8 cellular contexts compared by ENCODE assay signal in the genomic region with DNA sequence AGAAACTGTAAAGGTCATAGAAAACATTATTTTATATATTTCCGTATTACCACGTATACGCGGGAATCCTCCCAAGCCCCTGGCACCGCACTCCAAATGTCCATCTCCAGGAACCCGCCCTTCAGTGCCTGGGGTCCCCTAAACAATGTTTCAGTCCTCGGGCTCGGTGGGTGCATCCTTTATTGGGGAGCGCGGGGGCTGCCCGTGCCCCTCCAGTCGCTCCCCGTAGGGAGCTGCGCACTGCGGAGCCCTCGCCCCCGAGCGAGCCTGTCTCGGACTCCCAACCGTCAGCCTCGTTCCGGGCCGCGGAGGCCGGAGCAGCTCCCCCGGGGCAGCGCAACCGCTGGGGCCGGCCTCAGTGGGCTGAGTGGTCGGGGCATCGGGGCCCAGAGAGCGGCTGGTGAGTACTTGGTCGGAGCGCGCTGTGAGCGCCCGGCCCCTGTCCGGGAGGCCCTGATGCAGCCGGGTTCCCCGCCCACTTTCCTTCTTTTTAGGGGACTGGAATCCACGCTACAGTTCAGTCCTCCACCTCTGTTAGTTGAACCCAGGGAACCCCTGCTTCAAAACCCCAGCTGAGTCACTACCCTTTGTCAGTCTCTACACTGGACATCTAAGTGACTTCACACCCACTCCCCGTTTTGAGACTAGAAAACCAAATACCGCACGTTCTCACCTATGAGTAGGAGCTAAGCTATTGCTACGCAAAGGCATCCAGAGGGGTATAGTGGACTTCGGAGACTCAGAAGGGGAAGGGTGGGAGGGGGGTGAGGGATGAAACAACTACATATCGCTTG. TPM values are rescaled to one million over a fixed set of nuclear protein-coding genes. Genes with fewer than 3 reads are reported as not detected.
DNase-seq lines count a peak whose midpoint lies in the region; ATAC-seq and TF ChIP-seq lines count a peak whose summit lies in the region.

A gene with protein sequence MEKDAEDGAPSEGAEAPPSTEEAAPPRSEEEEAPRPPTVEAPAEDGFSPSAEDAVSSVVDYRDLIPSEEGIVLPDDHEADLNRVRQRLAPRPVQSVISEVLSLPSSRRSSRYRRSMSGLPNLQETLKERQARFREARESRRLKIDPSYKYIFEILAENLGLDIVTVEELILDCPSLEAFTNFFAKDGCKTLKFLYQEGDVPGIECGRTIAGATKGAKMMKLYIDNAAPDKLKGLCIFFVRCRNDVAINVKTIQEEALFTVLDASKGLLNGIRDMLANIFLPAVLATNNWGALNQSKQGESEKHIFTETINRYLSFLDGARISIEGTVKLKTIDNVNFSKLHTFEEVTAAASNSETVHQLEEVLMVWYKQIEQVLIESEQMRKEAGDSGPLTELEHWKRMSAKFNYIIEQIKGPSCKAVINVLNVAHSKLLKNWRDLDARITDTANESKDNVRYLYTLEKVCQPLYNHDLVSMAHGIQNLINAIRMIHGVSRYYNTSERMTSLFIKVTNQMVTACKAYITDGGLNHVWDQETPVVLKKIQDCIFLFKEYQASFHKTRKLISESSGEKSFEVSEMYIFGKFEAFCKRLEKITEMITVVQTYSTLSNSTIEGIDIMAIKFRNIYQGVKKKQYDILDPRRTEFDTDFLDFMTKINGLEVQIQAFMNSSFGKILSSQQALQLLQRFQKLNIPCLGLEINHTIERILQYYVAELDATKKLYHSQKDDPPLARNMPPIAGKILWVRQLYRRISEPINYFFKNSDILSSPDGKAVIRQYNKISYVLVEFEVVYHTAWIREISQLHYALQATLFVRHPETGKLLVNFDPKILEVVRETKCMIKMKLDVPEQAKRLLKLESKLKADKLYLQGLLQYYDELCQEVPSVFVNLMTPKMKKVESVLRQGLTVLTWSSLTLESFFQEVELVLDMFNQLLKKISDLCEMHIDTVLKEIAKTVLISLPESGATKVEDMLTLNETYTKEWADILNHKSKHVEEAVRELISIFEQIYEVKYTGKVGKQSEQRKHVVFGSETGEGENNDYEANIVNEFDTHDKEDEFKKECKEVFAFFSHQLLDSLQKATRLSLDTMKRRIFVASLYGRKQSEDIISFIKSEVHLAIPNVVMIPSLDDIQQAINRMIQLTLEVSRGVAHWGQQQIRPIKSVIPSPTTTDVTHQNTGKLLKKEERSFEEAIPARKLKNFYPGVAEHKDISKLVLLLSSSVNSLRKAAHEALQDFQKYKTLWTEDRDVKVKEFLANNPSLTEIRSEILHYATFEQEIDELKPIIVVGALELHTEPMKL (N-terminal part only) (plus strand): TSS at position 296 of the 794 bp plus-strand sequence. CDS start 7,499 bp downstream, outside the sequence.

- H3K4me3 ChIP-seq in GM23338 (peak within 1 kb of the TSS; percentile 75), PC-9 (no peak within 1 kb of the TSS)

- H3K36me3 ChIP-seq in GM23338 (ENCODE audit: insufficient read depth) (no peaks in the 10 kb centered on the region), PC-9 (ENCODE audit: low read depth) (no peaks in the 10 kb centered on the region)

- POLR2A ChIA-PET in PC-9 (lab: Charles Lee; ENCODE audit: unreplicated experiment), result interaction anchor here (0.5 kb wide), 1 partner anchor 14 kb away, joined by 8 read pairs; no protein-coding TSS in a partner anchor

- peaks cover 6% of the 10 kb centered on the region; the same call in 2 of the 3 replicates for H3K9me3 Mint-ChIP-seq in GM23338
- peaks cover 3% of the 10 kb centered on the region for H3K9me3 Mint-ChIP-seq in chondrocyte (ENCODE audit: low read depth)

- H3K27ac Mint-ChIP-seq in GM23338 (no peak within 1 kb of the TSS), chondrocyte (ENCODE audit: unreplicated experiment) (no peak within 1 kb of the TSS)

- ATAC-seq in GM23338 (peak; percentile 93), GM18517 (IDR thresholded peaks at IDR 0.05; ENCODE audit: unreplicated experiment) (no peak), HG02759 (IDR thresholded peaks at IDR 0.05; ENCODE audit: unreplicated experiment) (no peak)

- H3K79me2 ChIP-seq in GM23338 (replicated peaks; ENCODE audit: insufficient read depth) (no peaks in the 10 kb centered on the region), PC-9 (ENCODE audit: low read depth) (no peaks in the 10 kb centered on the region)

- H3K4me1 Mint-ChIP-seq in GM23338 (peaks cover 10% of the 10 kb centered on the region; the same call in 2 of the 3 replicates), chondrocyte (ENCODE audit: low read depth) (no peaks in the 10 kb centered on the region)

- H3K9me3 ChIP-seq in PC-9 (ENCODE audit: insufficient read depth, low read depth), result no peaks in the 10 kb centered on the region; the same call in 1 of the 2 replicates

- CTCF ChIA-PET in PC-9 (lab: Charles Lee), result no interaction called here

- BruUV-seq in PC-9 (replicated peaks; lab: Mats Ljungman, UMichigan), result no TSS peak

- H3K4me3 Mint-ChIP-seq in GM23338 (peak within 1 kb of the TSS; percentile 63), chondrocyte (ENCODE audit: unreplicated experiment) (no peak within 1 kb of the TSS)

- H3F3A ChIP-seq in GM23338 (replicated peaks; ENCODE audit: low read depth), result no peaks in the 10 kb centered on the region
- 0 out of 2 replicates have a peak, but pooled peaks cover 4% of the 10 kb centered on the region for H3F3A ChIP-seq in PC-9 (ENCODE audit: insufficient read depth, low read depth)

- H3K36me3 Mint-ChIP-seq in GM23338 (ENCODE audit: low read depth) (peaks cover 3% of the 10 kb centered on the region; the same call in 1 of the 3 replicates), chondrocyte (ENCODE audit: low read depth) (peaks cover under 1% of the 10 kb centered on the region)

- H3K27me3 ChIP-seq in GM23338 (ENCODE audit: insufficient read depth) (peaks cover 40% of the 10 kb centered on the region), PC-9 (ENCODE audit: insufficient read depth, low read depth) (no peaks in the 10 kb centered on the region)

- H3K4me1 ChIP-seq in GM23338 (ENCODE audit: insufficient read depth) (peaks cover 8% of the 10 kb centered on the region), PC-9 (replicated peaks; ENCODE audit: insufficient read depth) (no peaks in the 10 kb centered on the region)

- H3K27ac ChIP-seq in GM23338 (ENCODE audit: low read depth), result no peak within 1 kb of the TSS
- no peak within 1 kb of the TSS for H3K27ac ChIP-seq in PC-9

- DNase-seq in GM23338 (ENCODE audit: low spot score) (peak; percentile 58), hepatic stellate cell (ENCODE audit: low spot score) (peak; percentile 12), chondrocyte (ENCODE audit: low spot score) (no peak), PC-9 (no peak)
- peak; percentile 47 to 57 for DNase-seq in activated T-cell treated with anti-CD3 and anti-CD28 coated beads, Interleukin-2, amount 50 U/mL, for 48 hours
- DNase-seq in stimulated activated CD8-positive, alpha-beta memory T cell treated with anti-CD3 and anti-CD28 coated beads, Interleukin-4, amount 100 ng/mL, for 48 hours, result peak; percentile 44

- TF ChIP-seq CTCF in GM23338 (conservative IDR thresholded peaks at IDR 0.05; ENCODE audit: low read depth in 2 of 2) (no peak), chondrocyte (IDR thresholded peaks at IDR 0.05) (no peak), PC-9 (conservative IDR thresholded peaks at IDR 0.05) (no peak)

- H3K9me2 ChIP-seq in GM23338 (ENCODE audit: insufficient read depth) (no peaks in the 10 kb centered on the region), PC-9 (ENCODE audit: insufficient read depth) (no peaks in the 10 kb centered on the region)

- H2AFZ ChIP-seq in GM23338, result peak within 1 kb of the TSS; percentile 99
- H2AFZ ChIP-seq in PC-9, result no peak within 1 kb of the TSS

- H3K27me3 Mint-ChIP-seq in GM23338 (ENCODE audit: insufficient read depth, low read depth, poor library complexity) (peaks cover 20% of the 10 kb centered on the region), chondrocyte (ENCODE audit: low read depth) (peaks cover 24% of the 10 kb centered on the region)

- intact Hi-C loops in PC-9 (cut with micrococcal nuclease; ENCODE audit: unreplicated experiment), result no loop called here

- H3K4me2 ChIP-seq in GM23338 (peak within 1 kb of the TSS; percentile 89), PC-9 (no peak within 1 kb of the TSS)

- no peaks in the 10 kb centered on the region for H4K20me1 ChIP-seq in GM23338 (replicated peaks; ENCODE audit: insufficient read depth)
- no peaks in the 10 kb centered on the region for H4K20me1 ChIP-seq in PC-9 (ENCODE audit: insufficient read depth)

TF ChIP-seq in GM23338, 12 proteins besides CTCF, POLR2A, EP300 and RAD21:
- TF ChIP-seq EZH2 (IDR thresholded peaks at IDR 0.05; ENCODE audit: low read depth, unreplicated experiment) (peak; percentile 13), EZH2phosphoT487 (IDR thresholded peaks at IDR 0.05; ENCODE audit: unreplicated experiment) (no peak), JUNB (IDR thresholded peaks at IDR 0.05; ENCODE audit: unreplicated experiment) (no peak)

RNA-seq across cellular contexts. Expression of the gene that starts here (rescaled TPM):
- total RNA-seq in GM23338 (2014; rRNA removed; shearing (Covaris generic)), result not detected in 2 replicates
- 0.02 TPM in 1 of 2 replicates, not detected in the other for polyA plus RNA-seq in GM23338 (2016; fragmentation: Nextera tagmentation; extraction: Ambion mirVana)
- total RNA-seq in chondrocyte, result 0.05 to 0.24 TPM (median 0.15 TPM) in 3 replicates
- not detected in 2 replicates for total RNA-seq in PC-9 (2021)

Comparison
In these comparisons a context has a peak if more than half of its experiments do, and no peak if none do; other contexts are left out.
1. Peak in DNase-seq, ATAC-seq, H3K4me3 ChIP-seq and H3K4me2 ChIP-seq in GM23338; RNA of the gene not detected or under 1 TPM.
2. DNase-seq: peak in activated T-cell treated with anti-CD3 and anti-CD28 coated beads, Interleukin-2, amount 50 U/mL, for 48 hours (2 of 2), hepatic stellate cell (single experiment) and stimulated activated CD8-positive, alpha-beta memory T cell treated with anti-CD3 and anti-CD28 coated beads, Interleukin-4, amount 100 ng/mL, for 48 hours (single experiment); none in chondrocyte (single experiment) and PC-9 (0 of 2).